8 cellular contexts compared by ENCODE assay signal in the genomic region with DNA sequence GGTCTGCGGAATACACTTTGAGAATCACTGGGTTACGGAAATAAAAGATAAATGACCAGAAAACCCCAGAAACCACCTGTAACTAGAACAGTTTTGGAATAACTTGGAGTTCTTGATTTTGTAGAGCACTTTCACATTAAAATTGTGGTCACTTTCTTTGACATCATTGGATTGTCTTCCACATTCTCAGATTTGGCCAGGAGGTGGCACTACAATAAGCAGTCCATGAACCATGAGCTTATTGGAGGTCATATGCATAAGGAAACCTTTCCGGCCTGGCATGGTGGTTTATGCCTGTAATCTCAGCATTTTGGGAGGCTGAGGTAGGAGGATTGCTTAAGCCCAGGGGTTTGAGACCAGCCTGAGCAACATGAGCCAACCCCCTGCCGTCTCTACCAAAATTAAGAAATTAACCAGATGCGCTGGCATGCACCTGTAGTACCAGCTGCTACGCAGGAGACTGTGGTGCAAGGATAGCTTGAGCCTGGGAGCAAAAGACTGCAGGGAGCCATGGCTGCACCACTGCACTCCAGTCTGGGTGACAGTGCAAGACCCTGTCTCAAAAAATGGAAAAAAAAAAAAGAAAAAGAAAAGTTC.
DNase-seq lines count a peak whose midpoint lies in the region; ATAC-seq, FAIRE-seq and TF ChIP-seq lines count a peak whose summit lies in the region.

No MANE protein-coding gene starts in this region.

- no peak overlapping the region for H3K27ac ChIP-seq in kidney (ENCODE audit: low read depth in 2 of 2, low read length in 2 of 2)

- peak; percentile 32 for FAIRE-seq in kidney (lab: Jason Lieb, UNC)

- H3K9me3 ChIP-seq in kidney (ENCODE audit: control insufficient read depth in 1 of 2, low read length in 2 of 2), result no peaks in the 10 kb centered on the region

- peaks cover 5% of the 10 kb centered on the region for H3K27me3 Mint-ChIP-seq in activated naive CD8-positive, alpha-beta T cell treated with anti-CD3 and anti-CD28 coated beads, Interleukin-2, amount 50 U/mL, for 24 hours

- intact Hi-C loops in kidney (cut with DNase I), result no loop called here

- H3K9ac ChIP-seq in kidney (ENCODE audit: low read length in 2 of 2), result no peak overlapping the region

- H3K9me3 Mint-ChIP-seq in activated naive CD8-positive, alpha-beta T cell treated with anti-CD3 and anti-CD28 coated beads, Interleukin-2, amount 50 U/mL, for 24 hours, result no peaks in the 10 kb centered on the region
- H3K9me3 Mint-ChIP-seq in stimulated activated effector memory CD8-positive, alpha-beta T cell treated with anti-CD3 and anti-CD28 coated beads, Interleukin-12 subunit alpha, Interleukin-12 subunit beta, amount 100 ng/mL, for 72 hours, result no peaks in the 10 kb centered on the region

- peak; percentile 49 for TF ChIP-seq CTCF in kidney (IDR thresholded peaks at IDR 0.05; ENCODE audit: borderline replicate concordance, extremely low read depth, insufficient read depth)

- H3K27ac Mint-ChIP-seq in activated naive CD8-positive, alpha-beta T cell treated with anti-CD3 and anti-CD28 coated beads, Interleukin-2, amount 50 U/mL, for 24 hours, result no peak overlapping the region
- H3K27ac Mint-ChIP-seq in stimulated activated effector memory CD8-positive, alpha-beta T cell treated with anti-CD3 and anti-CD28 coated beads, Interleukin-12 subunit alpha, Interleukin-12 subunit beta, amount 100 ng/mL, for 72 hours, result no peak overlapping the region

- ATAC-seq in activated naive CD8-positive, alpha-beta T cell treated with anti-CD3 and anti-CD28 coated beads, Interleukin-2, amount 50 U/mL, for 24 hours, result peak; percentile 33
- ATAC-seq in stimulated activated effector memory CD8-positive, alpha-beta T cell treated with anti-CD3 and anti-CD28 coated beads, Interleukin-12 subunit alpha, Interleukin-12 subunit beta, amount 100 ng/mL, for 72 hours, result peak; percentile 39

- no peaks in the 10 kb centered on the region for H3K4me1 ChIP-seq in kidney (ENCODE audit: control insufficient read depth in 1 of 2, insufficient read depth in 1 of 2, low read depth in 1 of 2, low read length in 2 of 2)

- H3K4me3 Mint-ChIP-seq in activated naive CD8-positive, alpha-beta T cell treated with anti-CD3 and anti-CD28 coated beads, Interleukin-2, amount 50 U/mL, for 24 hours, result no peak overlapping the region
- H3K4me3 Mint-ChIP-seq in stimulated activated effector memory CD8-positive, alpha-beta T cell treated with anti-CD3 and anti-CD28 coated beads, Interleukin-12 subunit alpha, Interleukin-12 subunit beta, amount 100 ng/mL, for 72 hours, result no peak overlapping the region

- H3K36me3 ChIP-seq in kidney (ENCODE audit: control insufficient read depth in 1 of 2, insufficient read depth in 2 of 2, low read length in 2 of 2), result no peaks in the 10 kb centered on the region

- no peak overlapping the region for H3K4me3 ChIP-seq in kidney (ENCODE audit: low read length in 2 of 2)

- H3K4me1 Mint-ChIP-seq in activated naive CD8-positive, alpha-beta T cell treated with anti-CD3 and anti-CD28 coated beads, Interleukin-2, amount 50 U/mL, for 24 hours, result no peaks in the 10 kb centered on the region
- no peaks in the 10 kb centered on the region for H3K4me1 Mint-ChIP-seq in stimulated activated effector memory CD8-positive, alpha-beta T cell treated with anti-CD3 and anti-CD28 coated beads, Interleukin-12 subunit alpha, Interleukin-12 subunit beta, amount 100 ng/mL, for 72 hours

- no peaks in the 10 kb centered on the region for H3K36me3 Mint-ChIP-seq in activated naive CD8-positive, alpha-beta T cell treated with anti-CD3 and anti-CD28 coated beads, Interleukin-2, amount 50 U/mL, for 24 hours (ENCODE audit: low read depth)
- H3K36me3 Mint-ChIP-seq in stimulated activated effector memory CD8-positive, alpha-beta T cell treated with anti-CD3 and anti-CD28 coated beads, Interleukin-12 subunit alpha, Interleukin-12 subunit beta, amount 100 ng/mL, for 72 hours, result no peaks in the 10 kb centered on the region

- DNase-seq in activated T-cell treated with anti-CD3 and anti-CD28 coated beads for 24 hours (ENCODE audit: low read depth) (peak; percentile 17), HCEC 1CT (peak; percentile 6), NCI-H446 (lab: John Stamatoyannopoulos, UW) (peak; percentile 4 to 50), kidney (no peak), cortex of kidney (lab: John Stamatoyannopoulos, UW) (no peak)
- DNase-seq in activated T-cell treated with anti-CD3 and anti-CD28 coated beads, Interleukin-2, amount 50 U/mL, for 1 hour, result no peak
- DNase-seq in activated naive CD8-positive, alpha-beta T cell treated with anti-CD3 and anti-CD28 coated beads, Interleukin-2, amount 50 U/mL, for 24 hours, result peak; percentile 27
- DNase-seq in stimulated activated effector memory CD8-positive, alpha-beta T cell treated with anti-CD3 and anti-CD28 coated beads, Interleukin-12 subunit alpha, Interleukin-12 subunit beta, amount 100 ng/mL, for 72 hours (ENCODE audit: low spot score in 2 of 2), result peak in 1 of 2 donors; percentile 55

Comparison
In these comparisons a context has a peak if more than half of its experiments do, and no peak if none do; other contexts are left out.
1. DNase-seq: peak in activated T-cell treated with anti-CD3 and anti-CD28 coated beads for 24 hours (single experiment), HCEC 1CT (single experiment), NCI-H446 (2 of 2) and activated naive CD8-positive, alpha-beta T cell treated with anti-CD3 and anti-CD28 coated beads, Interleukin-2, amount 50 U/mL, for 24 hours (single experiment); none in activated T-cell treated with anti-CD3 and anti-CD28 coated beads, Interleukin-2, amount 50 U/mL, for 1 hour (single experiment), kidney (single experiment) and cortex of kidney (single experiment).